Comparison of ENCODE assay signal across 26 cellular contexts in the genomic region with DNA sequence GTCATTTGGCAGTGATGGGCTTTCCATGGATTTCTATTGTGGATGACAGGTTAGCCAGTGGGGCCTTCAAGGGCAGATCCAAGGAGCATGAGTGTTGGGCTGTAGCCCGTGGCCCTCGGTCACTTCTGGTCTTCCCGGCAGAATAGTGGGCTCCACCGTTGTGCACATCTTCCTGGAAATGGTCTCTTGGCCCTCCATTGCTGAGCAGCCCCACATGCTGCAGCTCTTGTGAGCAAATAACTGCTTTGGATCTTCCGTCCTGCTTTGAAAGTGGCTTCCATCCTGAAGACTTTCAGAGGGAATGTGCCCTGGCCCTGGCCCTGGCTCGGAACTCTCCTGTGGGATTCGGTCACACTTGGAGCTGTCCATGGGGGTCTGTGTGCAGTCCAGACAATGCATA.
DNase-seq lines count a peak whose midpoint lies in the region; ATAC-seq and TF ChIP-seq lines count a peak whose summit lies in the region.
"Had no signal": no experiment of that assay in that cellular context is flagged by ENCODE, and none has a peak within 500 bp of the region (broad histone marks: within the 10 kb centered on the region; RNA-seq: fewer than 3 reads in every experiment).

No MANE protein-coding gene starts in this region.

- ATAC-seq in activated CD8-positive, alpha-beta memory T cell treated with anti-CD3 and anti-CD28 coated beads, Interleukin-2, amount 10 ng/mL, durations not matched to agents 7 days and 5 days, result no peak
- ATAC-seq: left ventricle myocardium superior had no signal

- H3K27ac Mint-ChIP-seq in CD14-positive monocyte (no peak overlapping the region), mesothelial cell of epicardium (no peak overlapping the region)
- H3K27ac Mint-ChIP-seq in activated CD8-positive, alpha-beta memory T cell treated with anti-CD3 and anti-CD28 coated beads, Interleukin-2, amount 10 ng/mL, durations not matched to agents 7 days and 5 days, result no peak overlapping the region
- H3K27ac Mint-ChIP-seq: activated CD4-positive, alpha-beta T cell treated with anti-CD3 and anti-CD28 coated beads, Interleukin-2, amount 10 ng/mL, durations not matched to agents 7 days and 5 days; brain; CD4-positive, CD25-positive, alpha-beta regulatory T cell; nephron; T-helper 2 cell treated with Interferon-gamma antibody and Interleukin-4, amounts not matched to agents 5 μg/mL and 100 μg/mL, for 36 hours had no signal

- H3K4me3 ChIP-seq in stomach smooth muscle (ENCODE audit: low read length in 2 of 2), result peak overlapping the region; percentile 8 to 38
- H3K4me3 ChIP-seq: adrenal gland, hepatocyte, sigmoid colon had no signal

- no peak overlapping the region for H3K27ac ChIP-seq in stomach smooth muscle (ENCODE audit: low read length)
- H3K27ac ChIP-seq: adrenal gland, esophagus squamous epithelium, hepatocyte, RWPE1, sigmoid colon, WERI-Rb-1 had no signal

- H3K4me1 Mint-ChIP-seq in CD14-positive monocyte (no peaks in the 10 kb centered on the region), mesothelial cell of epicardium (no peaks in the 10 kb centered on the region)
- H3K4me1 Mint-ChIP-seq in activated CD8-positive, alpha-beta memory T cell treated with anti-CD3 and anti-CD28 coated beads, Interleukin-2, amount 10 ng/mL, durations not matched to agents 7 days and 5 days, result no peaks in the 10 kb centered on the region
- H3K4me1 Mint-ChIP-seq: activated CD4-positive, alpha-beta T cell treated with anti-CD3 and anti-CD28 coated beads, Interleukin-2, amount 10 ng/mL, durations not matched to agents 7 days and 5 days; brain; CD4-positive, CD25-positive, alpha-beta regulatory T cell; nephron had no signal

- no peaks in the 10 kb centered on the region for H3K27me3 ChIP-seq in stomach smooth muscle (ENCODE audit: control insufficient read depth in 1 of 2, insufficient read depth in 2 of 2, low read length in 2 of 2)
- H3K27me3 ChIP-seq: adrenal gland, esophagus squamous epithelium, hepatocyte, sigmoid colon had no signal

- H3K4me3 Mint-ChIP-seq in CD14-positive monocyte (no peak overlapping the region), mesothelial cell of epicardium (no peak overlapping the region)
- no peak overlapping the region for H3K4me3 Mint-ChIP-seq in activated CD8-positive, alpha-beta memory T cell treated with anti-CD3 and anti-CD28 coated beads, Interleukin-2, amount 10 ng/mL, durations not matched to agents 7 days and 5 days
- H3K4me3 Mint-ChIP-seq: activated CD4-positive, alpha-beta T cell treated with anti-CD3 and anti-CD28 coated beads, Interleukin-2, amount 10 ng/mL, durations not matched to agents 7 days and 5 days; brain; nephron; T-helper 2 cell treated with Interferon-gamma antibody and Interleukin-4, amounts not matched to agents 5 μg/mL and 100 μg/mL, for 36 hours had no signal

- peaks cover 99% of the 10 kb centered on the region in 2 donors for H3K36me3 ChIP-seq in stomach smooth muscle (ENCODE audit: control insufficient read depth in 2 of 2, insufficient read depth in 2 of 2, low read length in 2 of 2)

- peak; percentile 19 for DNase-seq in CD14-positive monocyte (ENCODE audit: low spot score)
- peak; percentile 9 for DNase-seq in activated CD8-positive, alpha-beta memory T cell treated with anti-CD3 and anti-CD28 coated beads, Interleukin-2, amount 10 ng/mL, durations not matched to agents 7 days and 5 days
- peak; percentile 3 to 17 for DNase-seq in mesothelial cell of epicardium (ENCODE audit: low spot score in 2 of 2, unreplicated experiment in 2 of 2)
- DNase-seq in GM10266 (ENCODE audit: extremely low spot score), result no peak
- DNase-seq in activated T-cell treated with anti-CD3 and anti-CD28 coated beads, Interleukin-2, amount 50 U/mL, for 48 hours, result no peak
- DNase-seq in DMS 273 (lab: John Stamatoyannopoulos, UW; ENCODE audit: unreplicated experiment), result no peak
- DNase-seq: activated CD4-positive, alpha-beta T cell treated with anti-CD3 and anti-CD28 coated beads, Interleukin-2, amount 10 ng/mL, durations not matched to agents 7 days and 5 days; activated T-cell treated with anti-CD3 and anti-CD28 coated beads for 4 hours; CD4-positive, CD25-positive, alpha-beta regulatory T cell; esophagus squamous epithelium; KBM-7; left ventricle myocardium superior; MM.1S; NCI-H1436; NCI-H774; sigmoid colon; SK-N-SH; substantia nigra; WERI-Rb-1 had no signal

- CTCF ChIA-PET in activated CD8-positive, alpha-beta memory T cell treated with anti-CD3 and anti-CD28 coated beads, Interleukin-2, amount 10 ng/mL, durations not matched to agents 7 days and 5 days (lab: Charles Lee), result no interaction called here

- intact Hi-C loops in CD14-positive monocyte (cut with micrococcal nuclease), result no loop called here

- H3K9me3 Mint-ChIP-seq in CD14-positive monocyte, result peaks cover 82 to 100% (median 100%) of the 10 kb centered on the region in 7 donors
- H3K9me3 Mint-ChIP-seq in activated CD8-positive, alpha-beta memory T cell treated with anti-CD3 and anti-CD28 coated beads, Interleukin-2, amount 10 ng/mL, durations not matched to agents 7 days and 5 days (ENCODE audit: low read depth), result peaks cover 71% of the 10 kb centered on the region
- H3K9me3 Mint-ChIP-seq in mesothelial cell of epicardium, result peaks cover 86% of the 10 kb centered on the region

- no peaks in the 10 kb centered on the region for H3K27me3 Mint-ChIP-seq in CD14-positive monocyte (ENCODE audit: low read depth in 3 of 3)
- H3K27me3 Mint-ChIP-seq in activated CD8-positive, alpha-beta memory T cell treated with anti-CD3 and anti-CD28 coated beads, Interleukin-2, amount 10 ng/mL, durations not matched to agents 7 days and 5 days, result no peaks in the 10 kb centered on the region
- no peaks in the 10 kb centered on the region for H3K27me3 Mint-ChIP-seq in mesothelial cell of epicardium (ENCODE audit: low read depth)
- H3K27me3 Mint-ChIP-seq: activated CD4-positive, alpha-beta T cell treated with anti-CD3 and anti-CD28 coated beads, Interleukin-2, amount 10 ng/mL, durations not matched to agents 7 days and 5 days; CD4-positive, CD25-positive, alpha-beta regulatory T cell had no signal

- no peak for TF ChIP-seq CTCF in CD14-positive monocyte (IDR thresholded peaks at IDR 0.05)
- no peak for TF ChIP-seq CTCF in mesothelial cell of epicardium (IDR thresholded peaks at IDR 0.05; ENCODE audit: unreplicated experiment)
- no peak for TF ChIP-seq CTCF in GM10266 (IDR thresholded peaks at IDR 0.05; ENCODE audit: control insufficient read depth, insufficient read depth, low read depth, missing control alignments)

- H3K9me3 ChIP-seq in stomach smooth muscle (ENCODE audit: control insufficient read depth in 2 of 2, low read length in 2 of 2), result peaks cover 46 to 100% of the 10 kb centered on the region in 2 donors
- H3K9me3 ChIP-seq: SK-N-SH had no signal

- H3K4me1 ChIP-seq in stomach smooth muscle (ENCODE audit: control insufficient read depth, insufficient read depth, low read length), result no peaks in the 10 kb centered on the region
- H3K4me1 ChIP-seq: adrenal gland, esophagus squamous epithelium, sigmoid colon had no signal

- H3K9ac ChIP-seq in stomach smooth muscle (ENCODE audit: low read length in 2 of 2), result no peak overlapping the region
- H3K9ac ChIP-seq: SK-N-SH had no signal

- peaks cover 2 to 37% of the 10 kb centered on the region in 2 donors for H3K36me3 Mint-ChIP-seq in CD14-positive monocyte
- H3K36me3 Mint-ChIP-seq in activated CD8-positive, alpha-beta memory T cell treated with anti-CD3 and anti-CD28 coated beads, Interleukin-2, amount 10 ng/mL, durations not matched to agents 7 days and 5 days, result peaks cover 94% of the 10 kb centered on the region
- peaks cover 99% of the 10 kb centered on the region for H3K36me3 Mint-ChIP-seq in mesothelial cell of epicardium

Comparison
In these comparisons a context has a peak if more than half of its experiments do, and no peak if none do; other contexts are left out.
1. DNase-seq: peak in CD14-positive monocyte (single experiment), activated CD8-positive, alpha-beta memory T cell treated with anti-CD3 and anti-CD28 coated beads, Interleukin-2, amount 10 ng/mL, durations not matched to agents 7 days and 5 days (single experiment) and mesothelial cell of epicardium (2 of 2); none in GM10266 (single experiment), activated T-cell treated with anti-CD3 and anti-CD28 coated beads, Interleukin-2, amount 50 U/mL, for 48 hours (0 of 2) and DMS 273 (single experiment).